Comparison of ENCODE assay signal across 1 cellular context in genomic region chr5:96795626-96796025, GRCh38.
TF ChIP-seq lines count a peak whose summit lies in the region.

No MANE protein-coding gene starts in this region.

TF ChIP-seq in HepG2, 621 proteins besides CTCF, POLR2A, EP300 and RAD21:
- TF ChIP-seq HBP1 (CRISPR knock-in tag; IDR thresholded peaks at IDR 0.05; ENCODE audit: low read depth) (no peak), KLF6 (CRISPR knock-in tag; IDR thresholded peaks at IDR 0.05) (no peak), TOE1 (CRISPR knock-in tag; IDR thresholded peaks at IDR 0.05) (no peak), EZH2 (conservative IDR thresholded peaks at IDR 0.05; ENCODE audit: low read depth, low read length) (no peak), NPAS2 (CRISPR knock-in tag; IDR thresholded peaks at IDR 0.05; ENCODE audit: borderline replicate concordance) (no peak), KLF9 (CRISPR knock-in tag; IDR thresholded peaks at IDR 0.05; ENCODE audit: low read depth) (no peak), ARNT (IDR thresholded peaks at IDR 0.05) (no peak), ZSCAN20 (CRISPR knock-in tag; IDR thresholded peaks at IDR 0.05; ENCODE audit: borderline replicate concordance) (no peak), ZBTB7A (CRISPR knock-in tag; IDR thresholded peaks at IDR 0.05) (no peak), ZNF143 (CRISPR knock-in tag; IDR thresholded peaks at IDR 0.05) (no peak), ZNF317 (CRISPR knock-in tag; IDR thresholded peaks at IDR 0.05) (no peak)
